In the genomic region with DNA sequence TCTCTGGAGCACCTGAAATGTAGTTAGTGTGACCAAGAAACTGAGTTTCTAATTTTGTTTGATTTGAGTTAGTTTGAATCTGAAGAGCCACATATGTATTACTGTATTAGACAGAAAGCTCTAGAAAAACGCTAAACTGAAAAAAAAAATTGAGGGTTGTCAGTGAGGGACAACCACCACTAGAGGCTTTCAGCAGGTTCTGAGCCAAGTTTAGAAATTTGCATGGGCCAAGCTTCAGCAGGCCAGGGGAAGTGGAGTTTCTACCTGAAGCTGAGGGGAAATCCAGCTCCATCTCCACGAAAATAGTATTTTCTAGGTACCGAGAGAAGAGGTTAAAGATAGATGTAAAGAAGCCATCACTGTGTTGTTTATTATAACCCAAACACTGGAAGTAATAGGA, we compare ENCODE assay signal across 8 cellular contexts.
A peak's percentile ranks its signal among the peaks of the same experiment; 100 is the strongest.
DNase-seq lines count a peak whose midpoint lies in the region; ATAC-seq and TF ChIP-seq lines count a peak whose summit lies in the region.

No MANE protein-coding gene starts in this region.

- peak overlapping the region; percentile 24 for H3K4me2 ChIP-seq in DOHH2 (ENCODE audit: low read length)

- no peaks in the 10 kb centered on the region for H3K27me3 Mint-ChIP-seq in activated T-helper 17 cell treated with anti-CD3 and anti-CD28 coated beads, Interleukin-2, amount 50 U/mL, for 72 hours
- peaks cover 8% of the 10 kb centered on the region for H3K27me3 Mint-ChIP-seq in nephron (ENCODE audit: low read depth)

- H3K27ac Mint-ChIP-seq in activated T-helper 17 cell treated with anti-CD3 and anti-CD28 coated beads, Interleukin-2, amount 50 U/mL, for 72 hours, result peak overlapping the region; percentile 11
- H3K27ac Mint-ChIP-seq in nephron, result no peak overlapping the region

- H3K79me2 ChIP-seq in DOHH2 (ENCODE audit: control insufficient read depth, low read length), result no peaks in the 10 kb centered on the region

- no peaks in the 10 kb centered on the region for H3K9me3 Mint-ChIP-seq in activated T-helper 17 cell treated with anti-CD3 and anti-CD28 coated beads, Interleukin-2, amount 50 U/mL, for 72 hours
- H3K9me3 Mint-ChIP-seq in nephron, result peaks cover 3% of the 10 kb centered on the region

- H3K4me3 Mint-ChIP-seq in activated T-helper 17 cell treated with anti-CD3 and anti-CD28 coated beads, Interleukin-2, amount 50 U/mL, for 72 hours, result peak overlapping the region; percentile 38
- H3K4me3 Mint-ChIP-seq in nephron, result peak overlapping the region in 2 of 3 experiments; percentile 20 to 47

- H3K27me3 ChIP-seq in DOHH2 (ENCODE audit: control insufficient read depth, low read length), result no peaks in the 10 kb centered on the region

- no peaks in the 10 kb centered on the region for H3K36me3 ChIP-seq in DOHH2 (ENCODE audit: control insufficient read depth, low read length)

- H3K9me3 ChIP-seq in DOHH2 (ENCODE audit: control insufficient read depth, insufficient read depth, low read length), result peaks cover 10% of the 10 kb centered on the region; the same call in 1 of the 2 replicates

- H3K27ac ChIP-seq in DOHH2 (ENCODE audit: low read depth, low read length), result 0 out of 2 replicates have a peak overlapping the region, but pooled peaks have one; percentile 26

- H3K4me1 ChIP-seq in DOHH2 (ENCODE audit: control insufficient read depth, low read length), result peaks cover 40% of the 10 kb centered on the region

- no peaks in the 10 kb centered on the region for H4K20me1 ChIP-seq in DOHH2 (ENCODE audit: control insufficient read depth, insufficient read depth, low read depth, low read length)

- no peaks in the 10 kb centered on the region for H3F3A ChIP-seq in DOHH2 (ENCODE audit: control insufficient read depth, insufficient read depth)

- TF ChIP-seq CTCF in DOHH2 (IDR thresholded peaks at IDR 0.05; ENCODE audit: low read depth, low read length, poor library complexity, severe bottlenecking), result peak; percentile 72
- peak in 2 of 3 experiments; percentile 19 to 32 for TF ChIP-seq CTCF in nephron (IDR thresholded peaks at IDR 0.05; ENCODE audit: unreplicated experiment in 3 of 3)

- ATAC-seq in GM19351 (IDR thresholded peaks at IDR 0.05; ENCODE audit: unreplicated experiment), result peak; percentile 68
- ATAC-seq in HG03432 (IDR thresholded peaks at IDR 0.05; ENCODE audit: unreplicated experiment), result peak; percentile 66
- ATAC-seq in activated T-helper 17 cell treated with anti-CD3 and anti-CD28 coated beads, Interleukin-2, amount 50 U/mL, for 72 hours (replicated peaks), result peak; percentile 23

- DNase-seq in COLO668 (lab: John Stamatoyannopoulos, UW; ENCODE audit: unreplicated experiment) (no peak), NCI-H510A (lab: John Stamatoyannopoulos, UW) (no peak), NCI-H2029 treated with DMSO at 0.1 percent for 48 hours (lab: John Stamatoyannopoulos, UW) (no peak)

- no peaks in the 10 kb centered on the region for H3K36me3 Mint-ChIP-seq in activated T-helper 17 cell treated with anti-CD3 and anti-CD28 coated beads, Interleukin-2, amount 50 U/mL, for 72 hours (ENCODE audit: low read depth)
- H3K36me3 Mint-ChIP-seq in nephron (ENCODE audit: low read depth), result no peaks in the 10 kb centered on the region

- peaks cover 23% of the 10 kb centered on the region for H3K4me1 Mint-ChIP-seq in activated T-helper 17 cell treated with anti-CD3 and anti-CD28 coated beads, Interleukin-2, amount 50 U/mL, for 72 hours
- H3K4me1 Mint-ChIP-seq in nephron, result peaks cover 13% of the 10 kb centered on the region

- H3K4me3 ChIP-seq in DOHH2 (ENCODE audit: low read length), result 0 out of 2 replicates have a peak overlapping the region, but pooled peaks have one; percentile 3

- no peaks in the 10 kb centered on the region for H3K9me2 ChIP-seq in DOHH2 (replicated peaks; ENCODE audit: control insufficient read depth, low read length)
